ENCODE assay signal across 1 cellular context in the genomic region with DNA sequence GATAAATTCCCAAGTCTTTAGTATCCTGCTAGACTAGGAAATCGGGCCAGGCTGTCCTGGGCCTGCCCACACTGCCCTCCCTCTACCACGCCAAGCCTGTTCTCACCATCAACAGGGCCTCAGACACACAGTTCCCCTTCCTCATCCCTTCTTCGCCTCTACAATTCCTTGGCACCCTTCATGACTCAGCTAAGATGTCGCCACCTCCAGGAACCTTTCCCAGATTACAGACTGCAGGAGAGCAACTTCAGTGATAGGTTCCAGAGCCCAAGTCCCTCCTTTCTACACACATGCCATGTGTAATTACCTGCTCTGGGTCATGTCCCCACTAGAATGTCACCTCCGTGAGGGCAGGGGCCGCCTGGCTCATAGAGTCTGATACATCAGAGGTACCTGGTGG.
A peak's percentile ranks its signal among the peaks of the same experiment; 100 is the strongest.
TF ChIP-seq lines count a peak whose summit lies in the region.

No MANE protein-coding gene starts in this region.

TF ChIP-seq in H1, 55 proteins besides CTCF, POLR2A, EP300 and RAD21:
- TF ChIP-seq RXRA (IDR thresholded peaks at IDR 0.05; ENCODE audit: insufficient read depth, low read depth, low read length) (no peak), BACH1 (IDR thresholded peaks at IDR 0.05; ENCODE audit: low read length) (peak; percentile 57; the same call in 1 of the 2 replicates), MAFK (IDR thresholded peaks at IDR 0.05; ENCODE audit: low read depth, low read length) (peak; percentile 38; the same call in 1 of the 2 replicates)
TF ChIP-seq in H1: peak in this region for 2.
